Comparison of ENCODE assay signal across 18 cellular contexts in the genomic region with DNA sequence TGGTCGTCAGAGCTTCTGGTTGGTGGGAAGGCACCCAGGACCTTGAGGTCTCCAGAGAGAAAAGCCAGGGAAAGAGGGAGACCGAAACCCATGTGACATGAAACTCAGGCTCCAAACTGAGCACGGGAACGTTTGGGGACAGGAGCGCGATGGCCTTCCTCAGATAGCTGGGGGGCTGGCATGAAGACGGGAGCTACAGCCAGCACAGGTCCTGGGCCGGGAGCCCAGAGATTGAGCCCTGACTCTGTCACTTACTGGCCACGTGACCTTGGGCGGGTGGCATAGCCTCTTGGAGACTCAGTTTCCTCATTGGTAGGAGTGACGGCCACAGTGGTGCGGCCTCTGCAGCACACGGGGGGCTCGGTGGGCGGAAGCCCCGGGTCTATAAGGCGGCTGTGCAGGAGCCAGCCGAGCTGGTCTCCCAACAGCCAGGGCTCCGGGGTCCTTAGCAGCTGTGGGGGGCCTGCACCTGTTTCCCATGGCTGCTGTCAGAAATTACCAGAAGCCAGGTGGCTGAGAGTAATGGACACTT. TPM values are rescaled to one million over a fixed set of nuclear protein-coding genes. Genes with fewer than 3 reads are reported as not detected.
DNase-seq lines count a peak whose midpoint lies in the region; ATAC-seq and TF ChIP-seq lines count a peak whose summit lies in the region.
"Had no signal": no experiment of that assay in that cellular context is flagged by ENCODE, and none has a peak within 500 bp of the region (broad histone marks: within the 10 kb centered on the region; RNA-seq: fewer than 3 reads in every experiment).

No MANE protein-coding gene starts in this region.

- no peak overlapping the region for H3K4me3 Mint-ChIP-seq in nephron progenitor cell
- H3K4me3 Mint-ChIP-seq: B cell; CD4-positive, CD25-positive, alpha-beta regulatory T cell; CD8-positive, alpha-beta T cell had no signal

- H3K9me3 ChIP-seq in heart right ventricle (peaks cover 0 to 4% (median 3%) of the 10 kb centered on the region in 11 donors), tibial artery (peaks cover 0 to 4% (median 4%) of the 10 kb centered on the region in 3 donors)

- H3K4me1 ChIP-seq in heart right ventricle (peaks cover 0 to 9% (median 0%) of the 10 kb centered on the region in 9 donors), tibial artery (no peaks in the 10 kb centered on the region)
- H3K4me1 ChIP-seq: Caco-2 had no signal

- H3K27me3 Mint-ChIP-seq in nephron progenitor cell (ENCODE audit: low read depth, poor library complexity): no peaks in the 10 kb centered on the region
- H3K27me3 Mint-ChIP-seq: B cell; CD4-positive, CD25-positive, alpha-beta regulatory T cell had no signal

- peak; percentile 23 for ATAC-seq in Right ventricle myocardium inferior
- ATAC-seq in left cardiac atrium: no peak
- ATAC-seq in heart right ventricle: peak in 5 of 8 donors; percentile 33 to 66 (median 43)
- ATAC-seq in HG03378 (IDR thresholded peaks at IDR 0.05; ENCODE audit: unreplicated experiment): no peak
- ATAC-seq: CD8-positive, alpha-beta T cell had no signal

- TF ChIP-seq CTCF in heart right ventricle (IDR thresholded peaks at IDR 0.05) (no peak), nephron progenitor cell (IDR thresholded peaks at IDR 0.05) (no peak), tibial artery (IDR thresholded peaks at IDR 0.05) (no peak)

- peaks cover 71% of the 10 kb centered on the region for H3K36me3 Mint-ChIP-seq in nephron progenitor cell (ENCODE audit: low read depth)

- no peaks in the 10 kb centered on the region for H3K27me3 ChIP-seq in heart right ventricle
- no peaks in the 10 kb centered on the region for H3K27me3 ChIP-seq in tibial artery
- H3K27me3 ChIP-seq: BLaER1 had no signal

- intact Hi-C loops in Right ventricle myocardium inferior (cut with DNase I) (no loop called here), left cardiac atrium (cut with DNase I) (no loop called here), heart right ventricle (cut with DNase I) (no loop called here), cardiac septum (cut with DNase I) (no loop called here), tibial artery (cut with DNase I; ENCODE audit: low total_unique reads) (no loop called here)

- H3K27ac Mint-ChIP-seq in nephron progenitor cell: peak overlapping the region; percentile 69
- H3K27ac Mint-ChIP-seq: B cell; CD4-positive, CD25-positive, alpha-beta regulatory T cell; CD8-positive, alpha-beta T cell had no signal

- H3K27ac ChIP-seq in heart right ventricle (peak overlapping the region in 1 of 10 donors; percentile 9), tibial artery (no peak overlapping the region)
- H3K27ac ChIP-seq: 22Rv1, BLaER1, C4-2B had no signal

- DNase-seq in Right ventricle myocardium inferior (ENCODE audit: missing footprints): no peak
- DNase-seq in left cardiac atrium: no peak
- DNase-seq in heart right ventricle: no peak
- DNase-seq in cardiac septum (ENCODE audit: low spot score): no peak
- DNase-seq in nephron progenitor cell: no peak
- no peak for DNase-seq in tibial artery
- DNase-seq: Caco-2; CD4-positive, CD25-positive, alpha-beta regulatory T cell; CD8-positive, alpha-beta T cell; DMS153; DND-41; GOT3; HCEC 1CT had no signal

- WGBS in heart right ventricle, 2 donors: 77 to 79% methylated on average over 19 of the region's 19 CpGs

- peaks cover 0 to 84% (median 30%) of the 10 kb centered on the region in 9 donors for H3K36me3 ChIP-seq in heart right ventricle
- peaks cover 66 to 96% (median 77%) of the 10 kb centered on the region in 3 donors for H3K36me3 ChIP-seq in tibial artery

- H3K4me3 ChIP-seq in heart right ventricle (no peak overlapping the region), tibial artery (no peak overlapping the region)
- H3K4me3 ChIP-seq: BLaER1 had no signal

- peaks cover 6% of the 10 kb centered on the region for H3K4me1 Mint-ChIP-seq in nephron progenitor cell
- H3K4me1 Mint-ChIP-seq: B cell; CD4-positive, CD25-positive, alpha-beta regulatory T cell had no signal

- H3K9me3 Mint-ChIP-seq in nephron progenitor cell: peaks cover 14% of the 10 kb centered on the region

RNA-seq across cellular contexts. Expression of gene PPP6R3, which starts 36.4 kb away (rescaled TPM):
- total RNA-seq in Right ventricle myocardium inferior: 83.5 TPM
- 10 to 100 TPM; 69.8 to 86.0 TPM for total RNA-seq in left cardiac atrium
- total RNA-seq in heart right ventricle: 10 to 100 TPM; 75.8 to 98.1 (median 83.6) TPM
- polyA plus RNA-seq in heart right ventricle: 10 to 100 TPM; 18.4 to 35.3 TPM
- total RNA-seq in cardiac septum: 92.4 TPM

Comparison
In these comparisons a context has a peak if more than half of its experiments do, and no peak if none do; other contexts are left out.
1. ATAC-seq: peak in Right ventricle myocardium inferior (single experiment) and heart right ventricle (5 of 8); none in left cardiac atrium (0 of 2) and HG03378 (single experiment).